ENCODE assay signal across 1 cellular context in the genomic region with DNA sequence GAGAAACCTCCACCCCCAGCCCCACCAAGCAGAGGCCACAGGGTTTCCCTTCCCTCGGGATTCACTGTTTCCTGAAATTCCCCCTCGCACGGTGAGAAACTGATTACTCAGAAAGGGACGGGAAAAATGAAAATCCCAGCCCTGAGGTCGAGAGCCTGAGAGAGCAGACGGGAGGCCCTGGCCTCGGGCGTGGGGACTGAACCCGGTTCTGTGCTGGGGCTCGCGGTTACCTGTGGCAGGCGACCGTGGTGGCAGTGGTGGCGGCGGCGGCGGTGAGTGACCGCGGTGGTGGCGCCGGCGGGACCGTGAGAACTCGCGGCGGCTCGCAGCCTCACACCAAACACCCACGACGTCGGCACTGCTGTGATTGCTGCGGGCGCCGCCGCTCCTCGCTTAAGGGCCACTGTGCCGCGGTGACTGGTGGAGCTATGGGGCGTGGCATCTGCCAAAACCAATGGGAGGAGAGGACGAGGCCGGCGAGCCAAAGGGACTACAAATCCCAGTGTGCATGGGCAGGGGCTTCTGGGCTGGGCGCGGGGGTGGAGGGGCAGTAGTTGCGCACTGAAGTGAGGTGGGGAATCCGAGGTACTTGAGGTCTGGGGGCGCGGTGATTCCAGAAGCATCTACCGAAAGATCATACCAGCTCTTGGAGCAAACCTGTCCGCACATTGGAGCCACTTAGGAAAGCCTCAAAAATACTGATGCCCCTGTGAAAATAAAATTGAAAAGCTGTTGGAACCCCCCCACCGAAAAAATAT.
TF ChIP-seq lines count a peak whose summit lies in the region.

A gene (minus strand): TSS at position 369 of the 758 bp plus-strand sequence. CDS start 15,841 bp downstream, outside the sequence.

TF ChIP-seq in HEK293, 187 proteins besides CTCF, POLR2A, EP300 and RAD21 (continued from another document):
- TF ChIP-seq, protein P1, sequence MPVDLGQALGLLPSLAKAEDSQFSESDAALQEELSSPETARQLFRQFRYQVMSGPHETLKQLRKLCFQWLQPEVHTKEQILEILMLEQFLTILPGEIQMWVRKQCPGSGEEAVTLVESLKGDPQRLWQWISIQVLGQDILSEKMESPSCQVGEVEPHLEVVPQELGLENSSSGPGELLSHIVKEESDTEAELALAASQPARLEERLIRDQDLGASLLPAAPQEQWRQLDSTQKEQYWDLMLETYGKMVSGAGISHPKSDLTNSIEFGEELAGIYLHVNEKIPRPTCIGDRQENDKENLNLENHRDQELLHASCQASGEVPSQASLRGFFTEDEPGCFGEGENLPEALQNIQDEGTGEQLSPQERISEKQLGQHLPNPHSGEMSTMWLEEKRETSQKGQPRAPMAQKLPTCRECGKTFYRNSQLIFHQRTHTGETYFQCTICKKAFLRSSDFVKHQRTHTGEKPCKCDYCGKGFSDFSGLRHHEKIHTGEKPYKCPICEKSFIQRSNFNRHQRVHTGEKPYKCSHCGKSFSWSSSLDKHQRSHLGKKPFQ (tag by site-specific recombination; IDR thresholded peaks at IDR 0.05), result peak; percentile 90
- TF ChIP-seq ZSCAN23 (tag by site-specific recombination; IDR thresholded peaks at IDR 0.05) (no peak), ZNF571 (tag by site-specific recombination; IDR thresholded peaks at IDR 0.05) (no peak), KLF9 (tag by site-specific recombination; IDR thresholded peaks at IDR 0.05; ENCODE audit: low read depth) (peak; percentile 79), ZBTB20 (tag by site-specific recombination; IDR thresholded peaks at IDR 0.05) (peak; percentile 55; the same call in 1 of the 2 replicates), ZNF660 (tag by site-specific recombination; IDR thresholded peaks at IDR 0.05) (peak; percentile 68; the same call in 1 of the 2 replicates), ZNF629 (tag by site-specific recombination; IDR thresholded peaks at IDR 0.05) (peak; percentile 65), SCRT2 (tag by site-specific recombination; IDR thresholded peaks at IDR 0.05) (peak; percentile 65), ZNF335 (tag by site-specific recombination; conservative IDR thresholded peaks at IDR 0.05) (peak; percentile 88), IKZF3 (tag by site-specific recombination; IDR thresholded peaks at IDR 0.05) (peak; percentile 55; the same call in 1 of the 2 replicates), ZNF843 (tag by site-specific recombination; IDR thresholded peaks at IDR 0.05) (peak; percentile 47), GLIS2 (tag by site-specific recombination; IDR thresholded peaks at IDR 0.05) (peak; percentile 55; the same call in 1 of the 2 replicates), SP7 (tag by site-specific recombination; IDR thresholded peaks at IDR 0.05) (peak; percentile 80), ZBTB8A (tag by site-specific recombination; IDR thresholded peaks at IDR 0.05) (peak; percentile 54; the same call in 1 of the 2 replicates), ZNF561 (tag by site-specific recombination; IDR thresholded peaks at IDR 0.05; ENCODE audit: borderline replicate concordance) (0 out of 2 replicates have a peak, but pooled peaks have one; percentile 32), ZNF510 (tag by site-specific recombination; IDR thresholded peaks at IDR 0.05; ENCODE audit: insufficient replicate concordance) (no peak), ZNF610 (tag by site-specific recombination; IDR thresholded peaks at IDR 0.05; ENCODE audit: borderline replicate concordance) (peak; percentile 92)
- TF ChIP-seq, protein P2, sequence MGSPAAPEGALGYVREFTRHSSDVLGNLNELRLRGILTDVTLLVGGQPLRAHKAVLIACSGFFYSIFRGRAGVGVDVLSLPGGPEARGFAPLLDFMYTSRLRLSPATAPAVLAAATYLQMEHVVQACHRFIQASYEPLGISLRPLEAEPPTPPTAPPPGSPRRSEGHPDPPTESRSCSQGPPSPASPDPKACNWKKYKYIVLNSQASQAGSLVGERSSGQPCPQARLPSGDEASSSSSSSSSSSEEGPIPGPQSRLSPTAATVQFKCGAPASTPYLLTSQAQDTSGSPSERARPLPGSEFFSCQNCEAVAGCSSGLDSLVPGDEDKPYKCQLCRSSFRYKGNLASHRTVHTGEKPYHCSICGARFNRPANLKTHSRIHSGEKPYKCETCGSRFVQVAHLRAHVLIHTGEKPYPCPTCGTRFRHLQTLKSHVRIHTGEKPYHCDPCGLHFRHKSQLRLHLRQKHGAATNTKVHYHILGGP (tag by site-specific recombination; IDR thresholded peaks at IDR 0.05), result no peak
- TF ChIP-seq, protein P3, sequence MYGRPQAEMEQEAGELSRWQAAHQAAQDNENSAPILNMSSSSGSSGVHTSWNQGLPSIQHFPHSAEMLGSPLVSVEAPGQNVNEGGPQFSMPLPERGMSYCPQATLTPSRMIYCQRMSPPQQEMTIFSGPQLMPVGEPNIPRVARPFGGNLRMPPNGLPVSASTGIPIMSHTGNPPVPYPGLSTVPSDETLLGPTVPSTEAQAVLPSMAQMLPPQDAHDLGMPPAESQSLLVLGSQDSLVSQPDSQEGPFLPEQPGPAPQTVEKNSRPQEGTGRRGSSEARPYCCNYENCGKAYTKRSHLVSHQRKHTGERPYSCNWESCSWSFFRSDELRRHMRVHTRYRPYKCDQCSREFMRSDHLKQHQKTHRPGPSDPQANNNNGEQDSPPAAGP (tag by site-specific recombination; IDR thresholded peaks at IDR 0.05), result peak; percentile 61
- TF ChIP-seq, protein P4, sequence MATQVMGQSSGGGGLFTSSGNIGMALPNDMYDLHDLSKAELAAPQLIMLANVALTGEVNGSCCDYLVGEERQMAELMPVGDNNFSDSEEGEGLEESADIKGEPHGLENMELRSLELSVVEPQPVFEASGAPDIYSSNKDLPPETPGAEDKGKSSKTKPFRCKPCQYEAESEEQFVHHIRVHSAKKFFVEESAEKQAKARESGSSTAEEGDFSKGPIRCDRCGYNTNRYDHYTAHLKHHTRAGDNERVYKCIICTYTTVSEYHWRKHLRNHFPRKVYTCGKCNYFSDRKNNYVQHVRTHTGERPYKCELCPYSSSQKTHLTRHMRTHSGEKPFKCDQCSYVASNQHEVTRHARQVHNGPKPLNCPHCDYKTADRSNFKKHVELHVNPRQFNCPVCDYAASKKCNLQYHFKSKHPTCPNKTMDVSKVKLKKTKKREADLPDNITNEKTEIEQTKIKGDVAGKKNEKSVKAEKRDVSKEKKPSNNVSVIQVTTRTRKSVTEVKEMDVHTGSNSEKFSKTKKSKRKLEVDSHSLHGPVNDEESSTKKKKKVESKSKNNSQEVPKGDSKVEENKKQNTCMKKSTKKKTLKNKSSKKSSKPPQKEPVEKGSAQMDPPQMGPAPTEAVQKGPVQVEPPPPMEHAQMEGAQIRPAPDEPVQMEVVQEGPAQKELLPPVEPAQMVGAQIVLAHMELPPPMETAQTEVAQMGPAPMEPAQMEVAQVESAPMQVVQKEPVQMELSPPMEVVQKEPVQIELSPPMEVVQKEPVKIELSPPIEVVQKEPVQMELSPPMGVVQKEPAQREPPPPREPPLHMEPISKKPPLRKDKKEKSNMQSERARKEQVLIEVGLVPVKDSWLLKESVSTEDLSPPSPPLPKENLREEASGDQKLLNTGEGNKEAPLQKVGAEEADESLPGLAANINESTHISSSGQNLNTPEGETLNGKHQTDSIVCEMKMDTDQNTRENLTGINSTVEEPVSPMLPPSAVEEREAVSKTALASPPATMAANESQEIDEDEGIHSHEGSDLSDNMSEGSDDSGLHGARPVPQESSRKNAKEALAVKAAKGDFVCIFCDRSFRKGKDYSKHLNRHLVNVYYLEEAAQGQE (tag by site-specific recombination; IDR thresholded peaks at IDR 0.05), result no peak
- TF ChIP-seq, protein P5, sequence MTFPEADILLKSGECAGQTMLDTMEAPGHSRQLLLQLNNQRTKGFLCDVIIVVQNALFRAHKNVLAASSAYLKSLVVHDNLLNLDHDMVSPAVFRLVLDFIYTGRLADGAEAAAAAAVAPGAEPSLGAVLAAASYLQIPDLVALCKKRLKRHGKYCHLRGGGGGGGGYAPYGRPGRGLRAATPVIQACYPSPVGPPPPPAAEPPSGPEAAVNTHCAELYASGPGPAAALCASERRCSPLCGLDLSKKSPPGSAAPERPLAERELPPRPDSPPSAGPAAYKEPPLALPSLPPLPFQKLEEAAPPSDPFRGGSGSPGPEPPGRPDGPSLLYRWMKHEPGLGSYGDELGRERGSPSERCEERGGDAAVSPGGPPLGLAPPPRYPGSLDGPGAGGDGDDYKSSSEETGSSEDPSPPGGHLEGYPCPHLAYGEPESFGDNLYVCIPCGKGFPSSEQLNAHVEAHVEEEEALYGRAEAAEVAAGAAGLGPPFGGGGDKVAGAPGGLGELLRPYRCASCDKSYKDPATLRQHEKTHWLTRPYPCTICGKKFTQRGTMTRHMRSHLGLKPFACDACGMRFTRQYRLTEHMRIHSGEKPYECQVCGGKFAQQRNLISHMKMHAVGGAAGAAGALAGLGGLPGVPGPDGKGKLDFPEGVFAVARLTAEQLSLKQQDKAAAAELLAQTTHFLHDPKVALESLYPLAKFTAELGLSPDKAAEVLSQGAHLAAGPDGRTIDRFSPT (tag by site-specific recombination; IDR thresholded peaks at IDR 0.05), result peak; percentile 88
- TF ChIP-seq, protein P6, sequence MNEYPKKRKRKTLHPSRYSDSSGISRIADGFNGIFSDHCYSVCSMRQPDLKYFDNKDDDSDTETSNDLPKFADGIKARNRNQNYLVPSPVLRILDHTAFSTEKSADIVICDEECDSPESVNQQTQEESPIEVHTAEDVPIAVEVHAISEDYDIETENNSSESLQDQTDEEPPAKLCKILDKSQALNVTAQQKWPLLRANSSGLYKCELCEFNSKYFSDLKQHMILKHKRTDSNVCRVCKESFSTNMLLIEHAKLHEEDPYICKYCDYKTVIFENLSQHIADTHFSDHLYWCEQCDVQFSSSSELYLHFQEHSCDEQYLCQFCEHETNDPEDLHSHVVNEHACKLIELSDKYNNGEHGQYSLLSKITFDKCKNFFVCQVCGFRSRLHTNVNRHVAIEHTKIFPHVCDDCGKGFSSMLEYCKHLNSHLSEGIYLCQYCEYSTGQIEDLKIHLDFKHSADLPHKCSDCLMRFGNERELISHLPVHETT (tag by site-specific recombination; IDR thresholded peaks at IDR 0.05), result 0 out of 2 replicates have a peak, but pooled peaks have one; percentile 42
- TF ChIP-seq, protein P7, sequence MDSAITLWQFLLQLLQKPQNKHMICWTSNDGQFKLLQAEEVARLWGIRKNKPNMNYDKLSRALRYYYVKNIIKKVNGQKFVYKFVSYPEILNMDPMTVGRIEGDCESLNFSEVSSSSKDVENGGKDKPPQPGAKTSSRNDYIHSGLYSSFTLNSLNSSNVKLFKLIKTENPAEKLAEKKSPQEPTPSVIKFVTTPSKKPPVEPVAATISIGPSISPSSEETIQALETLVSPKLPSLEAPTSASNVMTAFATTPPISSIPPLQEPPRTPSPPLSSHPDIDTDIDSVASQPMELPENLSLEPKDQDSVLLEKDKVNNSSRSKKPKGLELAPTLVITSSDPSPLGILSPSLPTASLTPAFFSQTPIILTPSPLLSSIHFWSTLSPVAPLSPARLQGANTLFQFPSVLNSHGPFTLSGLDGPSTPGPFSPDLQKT (IDR thresholded peaks at IDR 0.05; ENCODE audit: borderline replicate concordance, low read depth, low read length), result no peak
